ENCODE assay signal across 1 cellular context in the genomic region with DNA sequence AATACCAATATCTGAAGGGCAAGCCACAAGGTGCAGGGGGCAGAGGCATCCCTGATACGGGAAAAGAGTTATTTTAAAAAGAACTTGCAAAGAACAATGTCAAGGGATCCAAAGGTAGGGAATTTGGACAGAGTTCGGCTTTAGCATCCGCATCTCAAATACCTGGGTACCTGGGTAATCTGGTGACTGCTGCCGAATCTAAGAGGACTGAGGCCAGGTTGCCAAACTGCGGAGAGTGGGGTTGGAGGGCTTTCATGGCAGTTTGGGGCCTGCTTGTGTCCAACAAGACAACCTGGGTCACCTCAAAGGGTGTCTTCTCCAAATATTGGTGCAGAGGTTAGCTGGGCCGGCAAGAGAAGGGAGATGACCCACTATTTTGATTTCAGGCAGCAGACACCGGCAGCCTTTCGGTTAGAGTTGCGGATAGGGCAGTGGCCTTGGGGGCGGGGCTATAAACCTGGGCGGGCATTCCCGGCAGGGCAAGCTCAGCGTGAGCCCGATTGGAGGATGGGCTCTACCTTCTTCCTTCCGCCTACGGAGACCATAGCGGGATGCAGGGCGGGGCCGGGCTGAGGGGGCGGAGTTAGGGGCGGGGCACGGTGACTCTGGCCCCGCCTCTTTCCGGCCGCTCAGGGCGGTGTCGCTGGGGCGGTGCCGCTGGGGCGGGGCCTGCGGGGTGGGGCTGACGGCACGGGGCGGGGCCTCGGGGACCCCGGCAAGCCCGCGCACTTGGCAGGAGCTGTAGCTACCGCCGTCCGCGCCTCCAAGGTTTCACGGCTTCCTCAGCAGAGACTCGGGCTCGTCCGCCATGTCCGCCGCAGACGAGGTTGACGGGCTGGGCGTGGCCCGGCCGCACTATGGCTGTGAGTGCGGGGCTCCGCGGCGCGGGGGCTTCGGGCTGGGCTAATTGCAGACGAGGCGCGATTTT.
TF ChIP-seq lines count a peak whose summit lies in the region.

A gene with protein sequence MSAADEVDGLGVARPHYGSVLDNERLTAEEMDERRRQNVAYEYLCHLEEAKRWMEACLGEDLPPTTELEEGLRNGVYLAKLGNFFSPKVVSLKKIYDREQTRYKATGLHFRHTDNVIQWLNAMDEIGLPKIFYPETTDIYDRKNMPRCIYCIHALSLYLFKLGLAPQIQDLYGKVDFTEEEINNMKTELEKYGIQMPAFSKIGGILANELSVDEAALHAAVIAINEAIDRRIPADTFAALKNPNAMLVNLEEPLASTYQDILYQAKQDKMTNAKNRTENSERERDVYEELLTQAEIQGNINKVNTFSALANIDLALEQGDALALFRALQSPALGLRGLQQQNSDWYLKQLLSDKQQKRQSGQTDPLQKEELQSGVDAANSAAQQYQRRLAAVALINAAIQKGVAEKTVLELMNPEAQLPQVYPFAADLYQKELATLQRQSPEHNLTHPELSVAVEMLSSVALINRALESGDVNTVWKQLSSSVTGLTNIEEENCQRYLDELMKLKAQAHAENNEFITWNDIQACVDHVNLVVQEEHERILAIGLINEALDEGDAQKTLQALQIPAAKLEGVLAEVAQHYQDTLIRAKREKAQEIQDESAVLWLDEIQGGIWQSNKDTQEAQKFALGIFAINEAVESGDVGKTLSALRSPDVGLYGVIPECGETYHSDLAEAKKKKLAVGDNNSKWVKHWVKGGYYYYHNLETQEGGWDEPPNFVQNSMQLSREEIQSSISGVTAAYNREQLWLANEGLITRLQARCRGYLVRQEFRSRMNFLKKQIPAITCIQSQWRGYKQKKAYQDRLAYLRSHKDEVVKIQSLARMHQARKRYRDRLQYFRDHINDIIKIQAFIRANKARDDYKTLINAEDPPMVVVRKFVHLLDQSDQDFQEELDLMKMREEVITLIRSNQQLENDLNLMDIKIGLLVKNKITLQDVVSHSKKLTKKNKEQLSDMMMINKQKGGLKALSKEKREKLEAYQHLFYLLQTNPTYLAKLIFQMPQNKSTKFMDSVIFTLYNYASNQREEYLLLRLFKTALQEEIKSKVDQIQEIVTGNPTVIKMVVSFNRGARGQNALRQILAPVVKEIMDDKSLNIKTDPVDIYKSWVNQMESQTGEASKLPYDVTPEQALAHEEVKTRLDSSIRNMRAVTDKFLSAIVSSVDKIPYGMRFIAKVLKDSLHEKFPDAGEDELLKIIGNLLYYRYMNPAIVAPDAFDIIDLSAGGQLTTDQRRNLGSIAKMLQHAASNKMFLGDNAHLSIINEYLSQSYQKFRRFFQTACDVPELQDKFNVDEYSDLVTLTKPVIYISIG (N-terminal part only) (plus strand): TSS at position 709 of the 928 bp plus-strand sequence. CDS start 100 bp downstream, at position 809.

TF ChIP-seq in HepG2, 621 proteins besides CTCF, POLR2A, EP300 and RAD21 (continued from another document and continues in another):
- TF ChIP-seq RNF219 (CRISPR knock-in tag; IDR thresholded peaks at IDR 0.05) (no peak), ZNF510 (CRISPR knock-in tag; IDR thresholded peaks at IDR 0.05; ENCODE audit: low read depth) (no peak), MTF1 (CRISPR knock-in tag; IDR thresholded peaks at IDR 0.05) (no peak), CREB3 (CRISPR knock-in tag; IDR thresholded peaks at IDR 0.05) (no peak; the same call in 1 of the 2 replicates), NBN (conservative IDR thresholded peaks at IDR 0.05) (no peak), JUNB (CRISPR knock-in tag; IDR thresholded peaks at IDR 0.05; ENCODE audit: borderline replicate concordance) (no peak), ZNF713 (CRISPR knock-in tag; IDR thresholded peaks at IDR 0.05) (no peak), ARNTL (CRISPR knock-in tag; IDR thresholded peaks at IDR 0.05) (no peak), ZBTB38 (CRISPR knock-in tag; IDR thresholded peaks at IDR 0.05) (no peak), SOX6 (IDR thresholded peaks at IDR 0.05) (no peak), SOX6 (CRISPR knock-in tag; IDR thresholded peaks at IDR 0.05) (no peak), CBFB (CRISPR knock-in tag; IDR thresholded peaks at IDR 0.05) (no peak), ZBTB14 (CRISPR knock-in tag; IDR thresholded peaks at IDR 0.05) (no peak), SMC3 (IDR thresholded peaks at IDR 0.05; ENCODE audit: low read length) (no peak), ARNT2 (CRISPR knock-in tag; IDR thresholded peaks at IDR 0.05; ENCODE audit: low read depth) (no peak), TRAFD1 (CRISPR knock-in tag; IDR thresholded peaks at IDR 0.05; ENCODE audit: borderline replicate concordance) (no peak)
- TF ChIP-seq, protein P1, sequence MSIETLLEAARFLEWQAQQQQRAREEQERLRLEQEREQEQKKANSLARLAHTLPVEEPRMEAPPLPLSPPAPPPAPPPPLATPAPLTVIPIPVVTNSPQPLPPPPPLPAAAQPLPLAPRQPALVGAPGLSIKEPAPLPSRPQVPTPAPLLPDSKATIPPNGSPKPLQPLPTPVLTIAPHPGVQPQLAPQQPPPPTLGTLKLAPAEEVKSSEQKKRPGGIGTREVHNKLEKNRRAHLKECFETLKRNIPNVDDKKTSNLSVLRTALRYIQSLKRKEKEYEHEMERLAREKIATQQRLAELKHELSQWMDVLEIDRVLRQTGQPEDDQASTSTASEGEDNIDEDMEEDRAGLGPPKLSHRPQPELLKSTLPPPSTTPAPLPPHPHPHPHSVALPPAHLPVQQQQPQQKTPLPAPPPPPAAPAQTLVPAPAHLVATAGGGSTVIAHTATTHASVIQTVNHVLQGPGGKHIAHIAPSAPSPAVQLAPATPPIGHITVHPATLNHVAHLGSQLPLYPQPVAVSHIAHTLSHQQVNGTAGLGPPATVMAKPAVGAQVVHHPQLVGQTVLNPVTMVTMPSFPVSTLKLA (IDR thresholded peaks at IDR 0.05), result no peak
- TF ChIP-seq, protein P2, sequence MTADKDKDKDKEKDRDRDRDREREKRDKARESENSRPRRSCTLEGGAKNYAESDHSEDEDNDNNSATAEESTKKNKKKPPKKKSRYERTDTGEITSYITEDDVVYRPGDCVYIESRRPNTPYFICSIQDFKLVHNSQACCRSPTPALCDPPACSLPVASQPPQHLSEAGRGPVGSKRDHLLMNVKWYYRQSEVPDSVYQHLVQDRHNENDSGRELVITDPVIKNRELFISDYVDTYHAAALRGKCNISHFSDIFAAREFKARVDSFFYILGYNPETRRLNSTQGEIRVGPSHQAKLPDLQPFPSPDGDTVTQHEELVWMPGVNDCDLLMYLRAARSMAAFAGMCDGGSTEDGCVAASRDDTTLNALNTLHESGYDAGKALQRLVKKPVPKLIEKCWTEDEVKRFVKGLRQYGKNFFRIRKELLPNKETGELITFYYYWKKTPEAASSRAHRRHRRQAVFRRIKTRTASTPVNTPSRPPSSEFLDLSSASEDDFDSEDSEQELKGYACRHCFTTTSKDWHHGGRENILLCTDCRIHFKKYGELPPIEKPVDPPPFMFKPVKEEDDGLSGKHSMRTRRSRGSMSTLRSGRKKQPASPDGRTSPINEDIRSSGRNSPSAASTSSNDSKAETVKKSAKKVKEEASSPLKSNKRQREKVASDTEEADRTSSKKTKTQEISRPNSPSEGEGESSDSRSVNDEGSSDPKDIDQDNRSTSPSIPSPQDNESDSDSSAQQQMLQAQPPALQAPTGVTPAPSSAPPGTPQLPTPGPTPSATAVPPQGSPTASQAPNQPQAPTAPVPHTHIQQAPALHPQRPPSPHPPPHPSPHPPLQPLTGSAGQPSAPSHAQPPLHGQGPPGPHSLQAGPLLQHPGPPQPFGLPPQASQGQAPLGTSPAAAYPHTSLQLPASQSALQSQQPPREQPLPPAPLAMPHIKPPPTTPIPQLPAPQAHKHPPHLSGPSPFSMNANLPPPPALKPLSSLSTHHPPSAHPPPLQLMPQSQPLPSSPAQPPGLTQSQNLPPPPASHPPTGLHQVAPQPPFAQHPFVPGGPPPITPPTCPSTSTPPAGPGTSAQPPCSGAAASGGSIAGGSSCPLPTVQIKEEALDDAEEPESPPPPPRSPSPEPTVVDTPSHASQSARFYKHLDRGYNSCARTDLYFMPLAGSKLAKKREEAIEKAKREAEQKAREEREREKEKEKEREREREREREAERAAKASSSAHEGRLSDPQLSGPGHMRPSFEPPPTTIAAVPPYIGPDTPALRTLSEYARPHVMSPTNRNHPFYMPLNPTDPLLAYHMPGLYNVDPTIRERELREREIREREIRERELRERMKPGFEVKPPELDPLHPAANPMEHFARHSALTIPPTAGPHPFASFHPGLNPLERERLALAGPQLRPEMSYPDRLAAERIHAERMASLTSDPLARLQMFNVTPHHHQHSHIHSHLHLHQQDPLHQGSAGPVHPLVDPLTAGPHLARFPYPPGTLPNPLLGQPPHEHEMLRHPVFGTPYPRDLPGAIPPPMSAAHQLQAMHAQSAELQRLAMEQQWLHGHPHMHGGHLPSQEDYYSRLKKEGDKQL (CRISPR knock-in tag; IDR thresholded peaks at IDR 0.05; ENCODE audit: low read depth), result no peak
- TF ChIP-seq, protein P3, sequence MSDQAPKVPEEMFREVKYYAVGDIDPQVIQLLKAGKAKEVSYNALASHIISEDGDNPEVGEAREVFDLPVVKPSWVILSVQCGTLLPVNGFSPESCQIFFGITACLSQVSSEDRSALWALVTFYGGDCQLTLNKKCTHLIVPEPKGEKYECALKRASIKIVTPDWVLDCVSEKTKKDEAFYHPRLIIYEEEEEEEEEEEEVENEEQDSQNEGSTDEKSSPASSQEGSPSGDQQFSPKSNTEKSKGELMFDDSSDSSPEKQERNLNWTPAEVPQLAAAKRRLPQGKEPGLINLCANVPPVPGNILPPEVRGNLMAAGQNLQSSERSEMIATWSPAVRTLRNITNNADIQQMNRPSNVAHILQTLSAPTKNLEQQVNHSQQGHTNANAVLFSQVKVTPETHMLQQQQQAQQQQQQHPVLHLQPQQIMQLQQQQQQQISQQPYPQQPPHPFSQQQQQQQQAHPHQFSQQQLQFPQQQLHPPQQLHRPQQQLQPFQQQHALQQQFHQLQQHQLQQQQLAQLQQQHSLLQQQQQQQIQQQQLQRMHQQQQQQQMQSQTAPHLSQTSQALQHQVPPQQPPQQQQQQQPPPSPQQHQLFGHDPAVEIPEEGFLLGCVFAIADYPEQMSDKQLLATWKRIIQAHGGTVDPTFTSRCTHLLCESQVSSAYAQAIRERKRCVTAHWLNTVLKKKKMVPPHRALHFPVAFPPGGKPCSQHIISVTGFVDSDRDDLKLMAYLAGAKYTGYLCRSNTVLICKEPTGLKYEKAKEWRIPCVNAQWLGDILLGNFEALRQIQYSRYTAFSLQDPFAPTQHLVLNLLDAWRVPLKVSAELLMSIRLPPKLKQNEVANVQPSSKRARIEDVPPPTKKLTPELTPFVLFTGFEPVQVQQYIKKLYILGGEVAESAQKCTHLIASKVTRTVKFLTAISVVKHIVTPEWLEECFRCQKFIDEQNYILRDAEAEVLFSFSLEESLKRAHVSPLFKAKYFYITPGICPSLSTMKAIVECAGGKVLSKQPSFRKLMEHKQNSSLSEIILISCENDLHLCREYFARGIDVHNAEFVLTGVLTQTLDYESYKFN (CRISPR knock-in tag; conservative IDR thresholded peaks at IDR 0.05), result no peak
- TF ChIP-seq, protein P4, sequence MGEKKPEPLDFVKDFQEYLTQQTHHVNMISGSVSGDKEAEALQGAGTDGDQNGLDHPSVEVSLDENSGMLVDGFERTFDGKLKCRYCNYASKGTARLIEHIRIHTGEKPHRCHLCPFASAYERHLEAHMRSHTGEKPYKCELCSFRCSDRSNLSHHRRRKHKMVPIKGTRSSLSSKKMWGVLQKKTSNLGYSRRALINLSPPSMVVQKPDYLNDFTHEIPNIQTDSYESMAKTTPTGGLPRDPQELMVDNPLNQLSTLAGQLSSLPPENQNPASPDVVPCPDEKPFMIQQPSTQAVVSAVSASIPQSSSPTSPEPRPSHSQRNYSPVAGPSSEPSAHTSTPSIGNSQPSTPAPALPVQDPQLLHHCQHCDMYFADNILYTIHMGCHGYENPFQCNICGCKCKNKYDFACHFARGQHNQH (CRISPR knock-in tag; IDR thresholded peaks at IDR 0.05), result 0 out of 2 replicates have a peak, but pooled peaks have one; percentile 9
- TF ChIP-seq, protein P5, sequence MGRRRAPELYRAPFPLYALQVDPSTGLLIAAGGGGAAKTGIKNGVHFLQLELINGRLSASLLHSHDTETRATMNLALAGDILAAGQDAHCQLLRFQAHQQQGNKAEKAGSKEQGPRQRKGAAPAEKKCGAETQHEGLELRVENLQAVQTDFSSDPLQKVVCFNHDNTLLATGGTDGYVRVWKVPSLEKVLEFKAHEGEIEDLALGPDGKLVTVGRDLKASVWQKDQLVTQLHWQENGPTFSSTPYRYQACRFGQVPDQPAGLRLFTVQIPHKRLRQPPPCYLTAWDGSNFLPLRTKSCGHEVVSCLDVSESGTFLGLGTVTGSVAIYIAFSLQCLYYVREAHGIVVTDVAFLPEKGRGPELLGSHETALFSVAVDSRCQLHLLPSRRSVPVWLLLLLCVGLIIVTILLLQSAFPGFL (CRISPR knock-in tag; IDR thresholded peaks at IDR 0.05), result no peak
